Comparison of ENCODE assay signal across 18 cellular contexts in the genomic region with DNA sequence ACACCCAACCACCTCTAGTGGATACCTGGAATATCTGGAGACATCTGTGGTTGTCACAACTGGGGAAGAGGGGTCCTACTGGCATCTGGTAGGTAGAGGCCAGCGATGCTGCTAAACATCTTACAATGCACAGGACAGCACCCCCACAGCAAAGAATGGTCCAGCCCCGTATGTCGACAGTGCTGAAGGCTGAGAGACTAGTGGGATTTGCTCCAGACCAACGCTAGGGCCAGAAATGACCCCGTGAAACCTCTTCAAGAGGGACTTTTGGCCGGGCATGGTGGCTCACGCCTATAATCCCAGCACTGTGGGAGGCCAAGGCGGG. TPM values are rescaled to one million over a fixed set of nuclear protein-coding genes. Genes with fewer than 3 reads are reported as not detected.
DNase-seq lines count a peak whose midpoint lies in the region; ATAC-seq and TF ChIP-seq lines count a peak whose summit lies in the region.
"Had no signal": no experiment of that assay in that cellular context is flagged by ENCODE, and none has a peak within 500 bp of the region (broad histone marks: within the 10 kb centered on the region; RNA-seq: fewer than 3 reads in every experiment).

No MANE protein-coding gene starts in this region.

- ATAC-seq in T-helper 17 cell, result no peak
- no peak for ATAC-seq in effector memory CD8-positive, alpha-beta T cell (replicated peaks)
- ATAC-seq in WTC11, result no peak
- ATAC-seq: activated CD4-positive, CD25-positive, alpha-beta regulatory T cell treated with anti-CD3 and anti-CD28 coated beads, Interleukin-2, amount 50 U/mL, for 24 hours; activated T-helper 17 cell treated with anti-CD3 and anti-CD28 coated beads, Interleukin-2, amount 50 U/mL, for 72 hours; body of pancreas; Panc1 had no signal

- H3K9ac ChIP-seq in colonic mucosa (ENCODE audit: low read depth in 2 of 2, low read length in 2 of 2), result no peak overlapping the region

- H3K36me3 ChIP-seq in colonic mucosa, result no peaks in the 10 kb centered on the region
- H3K36me3 ChIP-seq: stomach, vagina had no signal

- H3K27me3 Mint-ChIP-seq in T-helper 17 cell (no peaks in the 10 kb centered on the region), WTC11 (ENCODE audit: low read depth) (peaks cover 20% of the 10 kb centered on the region)
- H3K27me3 Mint-ChIP-seq in effector memory CD8-positive, alpha-beta T cell, result no peaks in the 10 kb centered on the region
- H3K27me3 Mint-ChIP-seq: activated T-helper 17 cell treated with anti-CD3 and anti-CD28 coated beads, Interleukin-2, amount 50 U/mL, for 72 hours had no signal

- POLR2A ChIA-PET in WTC11 (lab: Charles Lee), result no interaction called here

- no peaks in the 10 kb centered on the region for H3K4me1 ChIP-seq in colonic mucosa
- H3K4me1 ChIP-seq: body of pancreas had no signal

- H3K27ac ChIP-seq in temporal lobe (ENCODE audit: low read depth, low read length) (peak overlapping the region; percentile 33), colonic mucosa (no peak overlapping the region)
- H3K27ac ChIP-seq: body of pancreas, hepatocyte, vagina had no signal

- TF ChIP-seq CTCF in WTC11 (IDR thresholded peaks at IDR 0.05) (no peak), colonic mucosa (IDR thresholded peaks at IDR 0.05) (no peak)

- no peaks in the 10 kb centered on the region for H3K9me3 Mint-ChIP-seq in effector memory CD8-positive, alpha-beta T cell
- no peaks in the 10 kb centered on the region for H3K9me3 Mint-ChIP-seq in WTC11
- H3K9me3 Mint-ChIP-seq: activated T-helper 17 cell treated with anti-CD3 and anti-CD28 coated beads, Interleukin-2, amount 50 U/mL, for 72 hours had no signal

- no peak overlapping the region for H3K4me3 ChIP-seq in colonic mucosa
- H3K4me3 ChIP-seq: body of pancreas, hepatocyte, smooth muscle cell, vagina had no signal

- H3K4me1 Mint-ChIP-seq in T-helper 17 cell (peaks cover 85% of the 10 kb centered on the region), WTC11 (peaks cover 41% of the 10 kb centered on the region)
- peaks cover 87 to 93% of the 10 kb centered on the region in 2 donors for H3K4me1 Mint-ChIP-seq in effector memory CD8-positive, alpha-beta T cell (ENCODE audit: low read depth in 2 of 2)

- TF ChIP-seq POLR2A in erythroblast (IDR thresholded peaks at IDR 0.05; ENCODE audit: low read length), result no peak

- H3K4me3 Mint-ChIP-seq in T-helper 17 cell (peak overlapping the region; percentile 96), WTC11 (no peak overlapping the region)
- H3K4me3 Mint-ChIP-seq in effector memory CD8-positive, alpha-beta T cell, result peak overlapping the region; percentile 98 to 99
- H3K4me3 Mint-ChIP-seq: activated T-helper 17 cell treated with anti-CD3 and anti-CD28 coated beads, Interleukin-2, amount 50 U/mL, for 72 hours had no signal

- CTCF ChIA-PET in WTC11 (lab: Charles Lee), result interaction anchor here (1.2 kb wide), 2 partner anchors 84 to 122 kb away, joined by 3 to 4 read pairs; no protein-coding TSS in a partner anchor

- H3K9me3 ChIP-seq in T-helper 17 cell (ENCODE audit: control insufficient read depth, low read length, poor library complexity, severe bottlenecking), result no peaks in the 10 kb centered on the region
- H3K9me3 ChIP-seq in colonic mucosa, result no peaks in the 10 kb centered on the region
- H3K9me3 ChIP-seq: body of pancreas, stomach, vagina had no signal

- DNase-seq in activated effector memory CD4-positive, alpha-beta T cell treated with anti-CD3 and anti-CD28 coated beads, Interleukin-2, amount 50 U/mL, for 16 hours, result peak; percentile 58
- DNase-seq in activated effector memory CD4-positive, alpha-beta T cell treated with Interleukin-2 at 50 U/mL for 16 hours, result no peak
- DNase-seq in T-helper 17 cell (no peak), WTC11 (ENCODE audit: low spot score) (no peak), colonic mucosa (no peak), erythroblast (lab: John Stamatoyannopoulos, UW) (no peak)
- no peak for DNase-seq in effector memory CD8-positive, alpha-beta T cell
- DNase-seq: body of pancreas, HCEC 1CT, NCI-H748 treated with DMSO at 0.1 percent for 48 hours, stomach had no signal

- no peaks in the 10 kb centered on the region for H3K27me3 ChIP-seq in colonic mucosa
- H3K27me3 ChIP-seq: body of pancreas, stomach, vagina had no signal

- no peak overlapping the region for H3K27ac Mint-ChIP-seq in T-helper 17 cell
- H3K27ac Mint-ChIP-seq in effector memory CD8-positive, alpha-beta T cell, result no peak overlapping the region
- H3K27ac Mint-ChIP-seq in WTC11, result no peak overlapping the region

- peaks cover 4% of the 10 kb centered on the region for H3K36me3 Mint-ChIP-seq in T-helper 17 cell (ENCODE audit: low read depth)
- peaks cover 65% of the 10 kb centered on the region for H3K36me3 Mint-ChIP-seq in effector memory CD8-positive, alpha-beta T cell (ENCODE audit: insufficient read depth)
- H3K36me3 Mint-ChIP-seq in WTC11, result no peaks in the 10 kb centered on the region

- intact Hi-C loops in colonic mucosa (cut with DNase I), result no loop called here

TF ChIP-seq in WTC11, 78 proteins besides CTCF, POLR2A, EP300 and RAD21:
- TF ChIP-seq, protein P1, sequence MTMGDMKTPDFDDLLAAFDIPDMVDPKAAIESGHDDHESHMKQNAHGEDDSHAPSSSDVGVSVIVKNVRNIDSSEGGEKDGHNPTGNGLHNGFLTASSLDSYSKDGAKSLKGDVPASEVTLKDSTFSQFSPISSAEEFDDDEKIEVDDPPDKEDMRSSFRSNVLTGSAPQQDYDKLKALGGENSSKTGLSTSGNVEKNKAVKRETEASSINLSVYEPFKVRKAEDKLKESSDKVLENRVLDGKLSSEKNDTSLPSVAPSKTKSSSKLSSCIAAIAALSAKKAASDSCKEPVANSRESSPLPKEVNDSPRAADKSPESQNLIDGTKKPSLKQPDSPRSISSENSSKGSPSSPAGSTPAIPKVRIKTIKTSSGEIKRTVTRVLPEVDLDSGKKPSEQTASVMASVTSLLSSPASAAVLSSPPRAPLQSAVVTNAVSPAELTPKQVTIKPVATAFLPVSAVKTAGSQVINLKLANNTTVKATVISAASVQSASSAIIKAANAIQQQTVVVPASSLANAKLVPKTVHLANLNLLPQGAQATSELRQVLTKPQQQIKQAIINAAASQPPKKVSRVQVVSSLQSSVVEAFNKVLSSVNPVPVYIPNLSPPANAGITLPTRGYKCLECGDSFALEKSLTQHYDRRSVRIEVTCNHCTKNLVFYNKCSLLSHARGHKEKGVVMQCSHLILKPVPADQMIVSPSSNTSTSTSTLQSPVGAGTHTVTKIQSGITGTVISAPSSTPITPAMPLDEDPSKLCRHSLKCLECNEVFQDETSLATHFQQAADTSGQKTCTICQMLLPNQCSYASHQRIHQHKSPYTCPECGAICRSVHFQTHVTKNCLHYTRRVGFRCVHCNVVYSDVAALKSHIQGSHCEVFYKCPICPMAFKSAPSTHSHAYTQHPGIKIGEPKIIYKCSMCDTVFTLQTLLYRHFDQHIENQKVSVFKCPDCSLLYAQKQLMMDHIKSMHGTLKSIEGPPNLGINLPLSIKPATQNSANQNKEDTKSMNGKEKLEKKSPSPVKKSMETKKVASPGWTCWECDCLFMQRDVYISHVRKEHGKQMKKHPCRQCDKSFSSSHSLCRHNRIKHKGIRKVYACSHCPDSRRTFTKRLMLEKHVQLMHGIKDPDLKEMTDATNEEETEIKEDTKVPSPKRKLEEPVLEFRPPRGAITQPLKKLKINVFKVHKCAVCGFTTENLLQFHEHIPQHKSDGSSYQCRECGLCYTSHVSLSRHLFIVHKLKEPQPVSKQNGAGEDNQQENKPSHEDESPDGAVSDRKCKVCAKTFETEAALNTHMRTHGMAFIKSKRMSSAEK (CRISPR knock-in tag; IDR thresholded peaks at IDR 0.05; ENCODE audit: borderline replicate concordance), result no peak
- TF ChIP-seq ZBTB21 (CRISPR knock-in tag; IDR thresholded peaks at IDR 0.05; ENCODE audit: borderline replicate concordance) (no peak), ZNF263 (CRISPR knock-in tag; IDR thresholded peaks at IDR 0.05; ENCODE audit: low read depth) (no peak), SOX15 (CRISPR knock-in tag; IDR thresholded peaks at IDR 0.05) (no peak), SP1 (CRISPR knock-in tag; conservative IDR thresholded peaks at IDR 0.05) (no peak), NFE2L1 (CRISPR knock-in tag; IDR thresholded peaks at IDR 0.05) (no peak), ZNF423 (CRISPR knock-in tag; IDR thresholded peaks at IDR 0.05) (no peak)
- TF ChIP-seq, protein P2, sequence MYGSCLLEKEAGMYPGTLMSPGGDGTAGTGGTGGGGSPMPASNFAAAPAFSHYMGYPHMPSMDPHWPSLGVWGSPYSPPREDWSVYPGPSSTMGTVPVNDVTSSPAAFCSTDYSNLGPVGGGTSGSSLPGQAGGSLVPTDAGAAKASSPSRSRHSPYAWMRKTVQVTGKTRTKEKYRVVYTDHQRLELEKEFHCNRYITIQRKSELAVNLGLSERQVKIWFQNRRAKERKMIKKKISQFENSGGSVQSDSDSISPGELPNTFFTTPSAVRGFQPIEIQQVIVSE (CRISPR knock-in tag; IDR thresholded peaks at IDR 0.05; ENCODE audit: borderline replicate concordance), result no peak
- TF ChIP-seq, protein P3, sequence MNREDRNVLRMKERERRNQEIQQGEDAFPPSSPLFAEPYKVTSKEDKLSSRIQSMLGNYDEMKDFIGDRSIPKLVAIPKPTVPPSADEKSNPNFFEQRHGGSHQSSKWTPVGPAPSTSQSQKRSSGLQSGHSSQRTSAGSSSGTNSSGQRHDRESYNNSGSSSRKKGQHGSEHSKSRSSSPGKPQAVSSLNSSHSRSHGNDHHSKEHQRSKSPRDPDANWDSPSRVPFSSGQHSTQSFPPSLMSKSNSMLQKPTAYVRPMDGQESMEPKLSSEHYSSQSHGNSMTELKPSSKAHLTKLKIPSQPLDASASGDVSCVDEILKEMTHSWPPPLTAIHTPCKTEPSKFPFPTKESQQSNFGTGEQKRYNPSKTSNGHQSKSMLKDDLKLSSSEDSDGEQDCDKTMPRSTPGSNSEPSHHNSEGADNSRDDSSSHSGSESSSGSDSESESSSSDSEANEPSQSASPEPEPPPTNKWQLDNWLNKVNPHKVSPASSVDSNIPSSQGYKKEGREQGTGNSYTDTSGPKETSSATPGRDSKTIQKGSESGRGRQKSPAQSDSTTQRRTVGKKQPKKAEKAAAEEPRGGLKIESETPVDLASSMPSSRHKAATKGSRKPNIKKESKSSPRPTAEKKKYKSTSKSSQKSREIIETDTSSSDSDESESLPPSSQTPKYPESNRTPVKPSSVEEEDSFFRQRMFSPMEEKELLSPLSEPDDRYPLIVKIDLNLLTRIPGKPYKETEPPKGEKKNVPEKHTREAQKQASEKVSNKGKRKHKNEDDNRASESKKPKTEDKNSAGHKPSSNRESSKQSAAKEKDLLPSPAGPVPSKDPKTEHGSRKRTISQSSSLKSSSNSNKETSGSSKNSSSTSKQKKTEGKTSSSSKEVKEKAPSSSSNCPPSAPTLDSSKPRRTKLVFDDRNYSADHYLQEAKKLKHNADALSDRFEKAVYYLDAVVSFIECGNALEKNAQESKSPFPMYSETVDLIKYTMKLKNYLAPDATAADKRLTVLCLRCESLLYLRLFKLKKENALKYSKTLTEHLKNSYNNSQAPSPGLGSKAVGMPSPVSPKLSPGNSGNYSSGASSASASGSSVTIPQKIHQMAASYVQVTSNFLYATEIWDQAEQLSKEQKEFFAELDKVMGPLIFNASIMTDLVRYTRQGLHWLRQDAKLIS (CRISPR knock-in tag; IDR thresholded peaks at IDR 0.05; ENCODE audit: borderline replicate concordance), result no peak

RNA-seq across cellular contexts. Expression of gene PREX1, which starts 7.2 kb away (rescaled TPM):
- total RNA-seq in T-helper 17 cell, result 100 to 1,000 TPM; 188 to 200 TPM
- 16.0 TPM for total RNA-seq in temporal lobe
- 14.2 to 17.3 TPM (median 15.5 TPM) in 3 replicates for total RNA-seq in WTC11 (2021)
- total RNA-seq in colonic mucosa, result 10 to 100 TPM in 1 of 2 donors, 1 to 10 TPM in 1; 7.2 to 24.6 TPM

Comparison
In these comparisons a context has a peak if more than half of its experiments do, and no peak if none do; other contexts are left out.
1. RNA of gene PREX1, which starts 7.2 kb away (total RNA-seq): 188 to 200 TPM in T-helper 17 cell; 7.2 to 24.6 TPM in colonic mucosa, 14.2 to 17.3 TPM in WTC11 and 16.0 TPM in temporal lobe (single experiment); every median in the first group is over 4 times any median in the second.